20 cellular contexts compared by ENCODE assay signal in genomic region chr7:37526623-37527022, GRCh38.
DNase-seq lines count a peak whose midpoint lies in the region; ATAC-seq, FAIRE-seq and TF ChIP-seq lines count a peak whose summit lies in the region.
"Had no signal": no experiment of that assay in that cellular context is flagged by ENCODE, and none has a peak within 500 bp of the region (broad histone marks: within the 10 kb centered on the region; RNA-seq: fewer than 3 reads in every experiment).

No MANE protein-coding gene starts in this region.

- H3K4me3 ChIP-seq in adrenal gland: no peak overlapping the region
- H3K4me3 ChIP-seq in effector memory CD4-positive, alpha-beta T cell (ENCODE audit: insufficient read depth, low read depth, low read length, poor library complexity, severe bottlenecking): no peak overlapping the region
- H3K4me3 ChIP-seq: BLaER1 had no signal

- intact Hi-C loops in adrenal gland (cut with DNase I): no loop called here

- no peaks in the 10 kb centered on the region for H3K9me3 ChIP-seq in adrenal gland (replicated peaks in 1 of 3)
- H3K9me3 ChIP-seq in effector memory CD4-positive, alpha-beta T cell (ENCODE audit: control insufficient read depth, low read length): no peaks in the 10 kb centered on the region
- H3K9me3 ChIP-seq: BLaER1, Caco-2 had no signal

- TF ChIP-seq POLR2A in adrenal gland (IDR thresholded peaks at IDR 0.05): no peak

- WGBS in adrenal gland, 4 donors: 77 to 89% (median 79%) methylated on average over 4 of the region's 4 CpGs

- FAIRE-seq in endometrium (lab: Jason Lieb, UNC): peak; percentile 87
- FAIRE-seq in HTR-8/SVneo (lab: Jason Lieb, UNC): no peak
- FAIRE-seq: G401.6, GM12892 had no signal

- no peaks in the 10 kb centered on the region for H3K4me1 ChIP-seq in adrenal gland (replicated peaks in 1 of 2)
- no peaks in the 10 kb centered on the region for H3K4me1 ChIP-seq in effector memory CD4-positive, alpha-beta T cell (ENCODE audit: control insufficient read depth, insufficient read depth, low read length, poor library complexity, severe bottlenecking)
- H3K4me1 ChIP-seq: BLaER1, Caco-2 had no signal

- no peak overlapping the region for H3K27ac ChIP-seq in adrenal gland
- no peak overlapping the region for H3K27ac ChIP-seq in effector memory CD4-positive, alpha-beta T cell (ENCODE audit: insufficient read depth, low read length, poor library complexity, severe bottlenecking)
- H3K27ac ChIP-seq: BLaER1, C4-2B had no signal

- DNase-seq in H4 (ENCODE audit: low spot score): peak; percentile 35
- peak; percentile 21 for DNase-seq in fibroblast of the conjunctiva (ENCODE audit: low read depth)
- DNase-seq in left kidney (ENCODE audit: low read depth, low spot score): peak; percentile 30
- no peak for DNase-seq in HTR-8/SVneo (ENCODE audit: insufficient read length, low spot score)
- DNase-seq in adrenal gland: no peak
- no peak for DNase-seq in effector memory CD4-positive, alpha-beta T cell
- DNase-seq: Caco-2; CD4-positive, CD25-positive, alpha-beta regulatory T cell; CD8-positive, alpha-beta T cell; DMS153; DND-41; GOT3; H7; HCEC 1CT had no signal

- ATAC-seq in HG03457 (IDR thresholded peaks at IDR 0.05; ENCODE audit: unreplicated experiment): no peak
- ATAC-seq: CD8-positive, alpha-beta T cell had no signal

- no peaks in the 10 kb centered on the region for H3K36me3 ChIP-seq in adrenal gland (replicated peaks in 1 of 2)
- H3K36me3 ChIP-seq in effector memory CD4-positive, alpha-beta T cell (ENCODE audit: control insufficient read depth, insufficient read depth, low read length): no peaks in the 10 kb centered on the region
- H3K36me3 ChIP-seq: BLaER1 had no signal

- TF ChIP-seq CTCF in adrenal gland (IDR thresholded peaks at IDR 0.05): no peak

- H3K27me3 ChIP-seq in adrenal gland: peaks cover 3% of the 10 kb centered on the region
- no peaks in the 10 kb centered on the region for H3K27me3 ChIP-seq in effector memory CD4-positive, alpha-beta T cell (replicated peaks; ENCODE audit: control insufficient read depth, insufficient read depth, low read length, poor library complexity, severe bottlenecking)
- H3K27me3 ChIP-seq: BLaER1 had no signal

Comparison
In these comparisons a context has a peak if more than half of its experiments do, and no peak if none do; other contexts are left out.
1. DNase-seq: peak in H4 (single experiment), fibroblast of the conjunctiva (single experiment) and left kidney (single experiment); none in HTR-8/SVneo (single experiment), adrenal gland (0 of 7) and effector memory CD4-positive, alpha-beta T cell (0 of 3).